13 cellular contexts compared by ENCODE assay signal in genomic region chr11:91773090-91773489, GRCh38.
A peak's percentile ranks its signal among the peaks of the same experiment; 100 is the strongest.
DNase-seq lines count a peak whose midpoint lies in the region; ATAC-seq and TF ChIP-seq lines count a peak whose summit lies in the region.
"Had no signal": no experiment of that assay in that cellular context is flagged by ENCODE, and none has a peak within 500 bp of the region (broad histone marks: within the 10 kb centered on the region; RNA-seq: fewer than 3 reads in every experiment).

No MANE protein-coding gene starts in this region.

- no peaks in the 10 kb centered on the region for H3K36me3 ChIP-seq in endodermal cell (ENCODE audit: control insufficient read depth, insufficient read depth, low read length)
- H3K36me3 ChIP-seq: upper lobe of right lung had no signal

- ATAC-seq in HG03457 (IDR thresholded peaks at IDR 0.05; ENCODE audit: unreplicated experiment): no peak
- ATAC-seq: upper lobe of right lung had no signal

- no peak overlapping the region for H3K4me3 Mint-ChIP-seq in endodermal cell
- H3K4me3 Mint-ChIP-seq: activated naive CD8-positive, alpha-beta T cell treated with anti-CD3 and anti-CD28 coated beads, Interleukin-2, amount 10 ng/mL, durations not matched to agents 7 days and 5 days had no signal

- H3K9ac ChIP-seq in endodermal cell (ENCODE audit: extremely low read depth, low read length, poor library complexity, severe bottlenecking): no peak overlapping the region

- H3K4me1 ChIP-seq in endodermal cell (ENCODE audit: control insufficient read depth, insufficient read depth, low read length): no peaks in the 10 kb centered on the region
- H3K4me1 ChIP-seq: upper lobe of right lung had no signal

- no peaks in the 10 kb centered on the region for H3K9me3 Mint-ChIP-seq in endodermal cell

- H3K4me3 ChIP-seq in endodermal cell (ENCODE audit: low read length): no peak overlapping the region
- H3K4me3 ChIP-seq: upper lobe of right lung had no signal

- no peak overlapping the region for H3K27ac ChIP-seq in endodermal cell (ENCODE audit: low read depth, low read length)
- H3K27ac ChIP-seq: upper lobe of right lung had no signal

- H3K27ac Mint-ChIP-seq in endodermal cell: no peak overlapping the region
- H3K27ac Mint-ChIP-seq: activated naive CD8-positive, alpha-beta T cell treated with anti-CD3 and anti-CD28 coated beads, Interleukin-2, amount 10 ng/mL, durations not matched to agents 7 days and 5 days had no signal

- peak; percentile 80 for TF ChIP-seq CTCF in endodermal cell (conservative IDR thresholded peaks at IDR 0.05)

- no peaks in the 10 kb centered on the region for H3K27me3 ChIP-seq in endodermal cell (ENCODE audit: control insufficient read depth, insufficient read depth, low read length, poor library complexity, severe bottlenecking)
- H3K27me3 ChIP-seq: upper lobe of right lung had no signal

- DNase-seq in NCI-H82 (lab: John Stamatoyannopoulos, UW): peak; percentile 18
- no peak for DNase-seq in NCI-H82 treated with DMSO at 0.1 percent for 48 hours (lab: John Stamatoyannopoulos, UW; ENCODE audit: unreplicated experiment)
- DNase-seq in NCI-H69 (lab: John Stamatoyannopoulos, UW): peak; percentile 77
- peak; percentile 80 for DNase-seq in endodermal cell
- no peak for DNase-seq in activated effector memory CD4-positive, alpha-beta T cell treated with anti-CD3 and anti-CD28 coated beads, Interleukin-2, amount 50 U/mL, for 16 hours
- no peak for DNase-seq in activated naive CD4-positive, alpha-beta T cell treated with anti-CD3 and anti-CD28 coated beads, Interleukin-2, amount 50 U/mL, for 16 hours
- DNase-seq in NCI-H2029 (lab: John Stamatoyannopoulos, UW): no peak
- DNase-seq: activated naive CD8-positive, alpha-beta T cell treated with anti-CD3 and anti-CD28 coated beads, Interleukin-2, amount 10 ng/mL, durations not matched to agents 7 days and 5 days; cortex of kidney; NCI-H226; SIG-M5; upper lobe of right lung had no signal

- 80 to 81% methylated on average over 2 of the region's 2 CpGs for WGBS in endodermal cell (ENCODE audit: insufficient coverage in 1 of 2, insufficient read length in 1 of 2), 2 experiments

- no peaks in the 10 kb centered on the region for H3K27me3 Mint-ChIP-seq in endodermal cell (ENCODE audit: insufficient read depth)
- H3K27me3 Mint-ChIP-seq: activated naive CD8-positive, alpha-beta T cell treated with anti-CD3 and anti-CD28 coated beads, Interleukin-2, amount 10 ng/mL, durations not matched to agents 7 days and 5 days had no signal

- no peaks in the 10 kb centered on the region for H3K9me3 ChIP-seq in endodermal cell (ENCODE audit: control insufficient read depth, low read length)
- H3K9me3 ChIP-seq: upper lobe of right lung had no signal

- H3K36me3 Mint-ChIP-seq in endodermal cell (ENCODE audit: low read depth): peaks cover 2% of the 10 kb centered on the region
- H3K36me3 Mint-ChIP-seq: activated naive CD8-positive, alpha-beta T cell treated with anti-CD3 and anti-CD28 coated beads, Interleukin-2, amount 10 ng/mL, durations not matched to agents 7 days and 5 days had no signal

- no peaks in the 10 kb centered on the region for H3K4me1 Mint-ChIP-seq in endodermal cell
- H3K4me1 Mint-ChIP-seq: activated naive CD8-positive, alpha-beta T cell treated with anti-CD3 and anti-CD28 coated beads, Interleukin-2, amount 10 ng/mL, durations not matched to agents 7 days and 5 days had no signal

Comparison
In these comparisons a context has a peak if more than half of its experiments do, and no peak if none do; other contexts are left out.
1. DNase-seq: peak in NCI-H82 (single experiment), NCI-H69 (single experiment) and endodermal cell (single experiment); none in NCI-H82 treated with DMSO at 0.1 percent for 48 hours (single experiment), activated effector memory CD4-positive, alpha-beta T cell treated with anti-CD3 and anti-CD28 coated beads, Interleukin-2, amount 50 U/mL, for 16 hours (single experiment), activated naive CD4-positive, alpha-beta T cell treated with anti-CD3 and anti-CD28 coated beads, Interleukin-2, amount 50 U/mL, for 16 hours (single experiment) and NCI-H2029 (single experiment).